ENCODE assay signal across 11 cellular contexts in genomic region chr3:39249453-39250115, GRCh38. TPM values are rescaled to one million over a fixed set of nuclear protein-coding genes. Genes with fewer than 3 reads are reported as not detected.
DNase-seq lines count a peak whose midpoint lies in the region; ATAC-seq and TF ChIP-seq lines count a peak whose summit lies in the region.
"Had no signal": no experiment of that assay in that cellular context is flagged by ENCODE, and none has a peak within 500 bp of the region (broad histone marks: within the 10 kb centered on the region; RNA-seq: fewer than 3 reads in every experiment).

No MANE protein-coding gene starts in this region.

- H3K27me3 ChIP-seq in foreskin keratinocyte: peaks cover 36% of the 10 kb centered on the region

- DNase-seq in AG10803 (ENCODE audit: low read depth) (peak; percentile 20), foreskin keratinocyte (peak; percentile 31 to 56), SW 1271 (lab: John Stamatoyannopoulos, UW) (no peak)
- no peak for DNase-seq in stimulated activated CD4-positive, alpha-beta T cell treated with anti-CD3 and anti-CD28 coated beads, Interleukin-15, amount 100 ng/mL, for 24 hours
- DNase-seq in activated effector memory CD4-positive, alpha-beta T cell treated with Interleukin-2 at 50 U/mL for 16 hours: no peak
- DNase-seq: NCI-H1930; stimulated activated naive CD8-positive, alpha-beta T cell treated with anti-CD3 and anti-CD28 coated beads, Interleukin-15, Interleukin-2, amounts not matched to agents 100 U/mL and 50 U/mL, for 24 hours had no signal

- no peak overlapping the region for H3K27ac ChIP-seq in foreskin keratinocyte

- H3K4me1 ChIP-seq in foreskin keratinocyte: peaks cover 2% of the 10 kb centered on the region

- TF ChIP-seq CTCF in AG10803 (conservative IDR thresholded peaks at IDR 0.05; ENCODE audit: low read length) (no peak), foreskin keratinocyte (conservative IDR thresholded peaks at IDR 0.05) (no peak)

- no peak overlapping the region for H3K4me3 ChIP-seq in AG10803 (ENCODE audit: low read length)

- ATAC-seq in GM18868 (IDR thresholded peaks at IDR 0.05; ENCODE audit: unreplicated experiment): peak; percentile 70
- peak; percentile 68 for ATAC-seq in HG03575 (IDR thresholded peaks at IDR 0.05; ENCODE audit: extremely low read depth, insufficient number of reproducible peaks, low FRiP score, unreplicated experiment)
- peak; percentile 87 for ATAC-seq in foreskin keratinocyte
- ATAC-seq in HG02981 (IDR thresholded peaks at IDR 0.05; ENCODE audit: unreplicated experiment): no peak
- ATAC-seq: stimulated activated naive CD8-positive, alpha-beta T cell treated with anti-CD3 and anti-CD28 coated beads, Interleukin-15, Interleukin-2, amounts not matched to agents 100 U/mL and 50 U/mL, for 24 hours; WTC11 had no signal

RNA-seq across cellular contexts. Expression of gene CX3CR1, which starts 30.3 kb away (rescaled TPM):
- total RNA-seq in foreskin keratinocyte: not detected in 2 replicates
- polyA plus RNA-seq in foreskin keratinocyte: not detected in 2 replicates

RNA-seq across cellular contexts. Expression of gene XIRP1, which starts 57.2 kb away (rescaled TPM):
- not detected in 2 replicates for total RNA-seq in foreskin keratinocyte
- polyA plus RNA-seq in foreskin keratinocyte: not detected in 2 replicates
- total RNA-seq: WTC11 had no signal

Comparison
In these comparisons a context has a peak if more than half of its experiments do, and no peak if none do; other contexts are left out.
1. DNase-seq: peak in AG10803 (single experiment) and foreskin keratinocyte (2 of 2); none in SW 1271 (0 of 2), stimulated activated CD4-positive, alpha-beta T cell treated with anti-CD3 and anti-CD28 coated beads, Interleukin-15, amount 100 ng/mL, for 24 hours (single experiment) and activated effector memory CD4-positive, alpha-beta T cell treated with Interleukin-2 at 50 U/mL for 16 hours (single experiment).